9 cellular contexts compared by ENCODE assay signal in the genomic region with DNA sequence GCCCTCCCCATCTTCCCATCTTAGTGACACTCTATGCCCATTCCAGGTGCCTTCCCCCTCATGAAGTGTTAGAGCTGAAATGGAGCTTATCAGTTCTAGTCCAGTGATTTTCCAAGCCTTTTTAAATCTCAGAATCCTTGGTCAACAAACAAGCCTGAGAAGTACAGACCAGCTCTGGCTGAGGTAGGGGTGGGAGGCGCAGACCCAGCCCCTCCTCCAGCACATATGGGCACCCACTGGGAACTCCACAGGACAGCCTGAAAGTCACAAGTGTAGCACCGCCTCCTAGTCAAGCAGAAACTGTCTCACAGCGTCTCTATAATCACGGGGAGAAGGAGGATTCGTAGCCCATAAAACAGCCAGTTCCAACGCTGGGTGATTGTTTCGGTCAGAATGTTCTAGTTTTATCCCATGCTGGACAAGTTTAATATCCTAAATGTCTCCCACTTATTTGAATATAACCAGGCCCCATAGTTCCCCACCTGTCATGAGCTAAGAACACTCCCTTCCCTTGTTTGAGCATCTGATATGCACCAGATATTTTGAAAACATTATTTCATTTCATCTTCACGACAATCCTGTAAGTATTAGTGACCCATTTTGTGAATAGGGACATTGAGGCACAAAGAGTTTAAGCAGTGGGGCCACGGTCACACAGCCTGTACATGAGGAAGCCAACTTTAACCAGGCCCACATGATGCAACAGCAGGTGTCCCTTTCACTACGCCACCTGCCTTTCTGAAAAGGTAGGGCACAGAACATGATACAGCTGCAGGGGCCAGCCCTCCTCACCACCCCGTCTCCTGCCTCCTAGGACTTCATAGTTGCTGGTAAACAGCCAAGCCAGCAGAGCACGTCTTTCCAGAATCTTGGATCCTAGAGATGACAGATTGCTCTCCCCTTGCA. TPM values are rescaled to one million over a fixed set of nuclear protein-coding genes. Genes with fewer than 3 reads are reported as not detected.
DNase-seq lines count a peak whose midpoint lies in the region; ATAC-seq and TF ChIP-seq lines count a peak whose summit lies in the region.
"Had no signal": no experiment of that assay in that cellular context is flagged by ENCODE, and none has a peak within 500 bp of the region (broad histone marks: within the 10 kb centered on the region; RNA-seq: fewer than 3 reads in every experiment).

No MANE protein-coding gene starts in this region.

- peak; percentile 65 for ATAC-seq in activated CD4-positive, alpha-beta T cell treated with anti-CD3 and anti-CD28 coated beads for 36 hours
- peak; percentile 69 for ATAC-seq in HG02642 (IDR thresholded peaks at IDR 0.05; ENCODE audit: poor library complexity, unreplicated experiment)

- no peak overlapping the region for H3K4me3 ChIP-seq in brain microvascular endothelial cell (ENCODE audit: low read depth, low read length)

- H3K27me3 ChIP-seq in brain microvascular endothelial cell (replicated peaks) = no peaks in the 10 kb centered on the region

- peaks cover 53% of the 10 kb centered on the region for H3K4me1 Mint-ChIP-seq in activated CD4-positive, alpha-beta T cell treated with anti-CD3 and anti-CD28 coated beads for 36 hours
- H3K4me1 Mint-ChIP-seq in nephron progenitor cell = peaks cover 53% of the 10 kb centered on the region

- POLR2A ChIA-PET in activated CD4-positive, alpha-beta T cell treated with anti-CD3 and anti-CD28 coated beads for 36 hours (lab: Charles Lee) = interaction anchor here (0.6 kb wide), 1 partner anchor 71 kb away, joined by 6 read pairs; no protein-coding TSS in a partner anchor

- peak; percentile 13 for TF ChIP-seq CTCF in brain microvascular endothelial cell (IDR thresholded peaks at IDR 0.05; ENCODE audit: low read depth, low read length, missing control alignments)
- TF ChIP-seq CTCF in nephron progenitor cell (IDR thresholded peaks at IDR 0.05) = no peak

- H3K9me3 Mint-ChIP-seq in activated CD4-positive, alpha-beta T cell treated with anti-CD3 and anti-CD28 coated beads for 36 hours (ENCODE audit: low read depth) = no peaks in the 10 kb centered on the region
- H3K9me3 Mint-ChIP-seq in nephron progenitor cell = no peaks in the 10 kb centered on the region
- H3K9me3 Mint-ChIP-seq: activated T-cell treated with anti-CD3 and anti-CD28 coated beads, Interleukin-2, amount 50 U/mL, for 4 hours had no signal

- H3K27ac ChIP-seq in brain microvascular endothelial cell = no peak overlapping the region

- in situ Hi-C loops in brain microvascular endothelial cell (cut with HindIII; ENCODE audit: low pct_ligation_motif_present, low sequenced_read_pairs) = no loop called here

- H3K4me3 Mint-ChIP-seq in activated CD4-positive, alpha-beta T cell treated with anti-CD3 and anti-CD28 coated beads for 36 hours = no peak overlapping the region
- peak overlapping the region; percentile 31 for H3K4me3 Mint-ChIP-seq in nephron progenitor cell
- H3K4me3 Mint-ChIP-seq: activated T-cell treated with anti-CD3 and anti-CD28 coated beads, Interleukin-2, amount 50 U/mL, for 4 hours had no signal

- peaks cover 64% of the 10 kb centered on the region for H3K36me3 Mint-ChIP-seq in activated CD4-positive, alpha-beta T cell treated with anti-CD3 and anti-CD28 coated beads for 36 hours (ENCODE audit: low read depth)
- peaks cover 32% of the 10 kb centered on the region for H3K36me3 Mint-ChIP-seq in nephron progenitor cell (ENCODE audit: low read depth)

- H3K36me3 ChIP-seq in brain microvascular endothelial cell (replicated peaks) = peaks cover 11% of the 10 kb centered on the region

- CTCF ChIA-PET in activated CD4-positive, alpha-beta T cell treated with anti-CD3 and anti-CD28 coated beads for 36 hours (lab: Charles Lee) = interaction anchor here (0.6 to 2.3 kb wide), 8 partner anchors 8 to 990 kb away, joined by 3 to 11 read pairs (median 3); a partner anchor contains a TSS

- no peaks in the 10 kb centered on the region for H3K27me3 Mint-ChIP-seq in activated CD4-positive, alpha-beta T cell treated with anti-CD3 and anti-CD28 coated beads for 36 hours
- H3K27me3 Mint-ChIP-seq in nephron progenitor cell (ENCODE audit: low read depth, poor library complexity) = no peaks in the 10 kb centered on the region

- peak overlapping the region; percentile 88 for H3K27ac Mint-ChIP-seq in activated CD4-positive, alpha-beta T cell treated with anti-CD3 and anti-CD28 coated beads for 36 hours
- peak overlapping the region; percentile 95 for H3K27ac Mint-ChIP-seq in nephron progenitor cell

- DNase-seq in activated CD4-positive, alpha-beta T cell treated with anti-CD3 and anti-CD28 coated beads for 36 hours = peak; percentile 57
- no peak for DNase-seq in activated CD4-positive, alpha-beta T cell treated with anti-CD3 and anti-CD28 coated beads, Interleukin-2, amount 50 U/mL, for 1 hour
- DNase-seq in NCI-H2196 (lab: John Stamatoyannopoulos, UW; ENCODE audit: unreplicated experiment) (peak; percentile 55), brain microvascular endothelial cell (no peak), nephron progenitor cell (no peak), AG08396 (ENCODE audit: low spot score) (no peak), GOT3 (lab: John Stamatoyannopoulos, UW) (no peak)
- DNase-seq: activated T-cell treated with anti-CD3 and anti-CD28 coated beads, Interleukin-2, amount 50 U/mL, for 4 hours had no signal

- intact Hi-C loops in activated CD4-positive, alpha-beta T cell treated with anti-CD3 and anti-CD28 coated beads for 36 hours (cut with DNase I, micrococcal nuclease) = loop anchor here (1.0 to 2.0 kb wide), 2 partner anchors 40 to 81 kb away; a partner anchor contains a TSS

RNA-seq across cellular contexts. Expression of a gene that starts 40.1 kb away (rescaled TPM):
- 10 to 100 TPM; 32.7 to 43.8 TPM for total RNA-seq in activated CD4-positive, alpha-beta T cell treated with anti-CD3 and anti-CD28 coated beads for 36 hours

Comparison
In these comparisons a context has a peak if more than half of its experiments do, and no peak if none do; other contexts are left out.
1. DNase-seq: peak in activated CD4-positive, alpha-beta T cell treated with anti-CD3 and anti-CD28 coated beads for 36 hours (single experiment) and NCI-H2196 (single experiment); none in activated CD4-positive, alpha-beta T cell treated with anti-CD3 and anti-CD28 coated beads, Interleukin-2, amount 50 U/mL, for 1 hour (single experiment), brain microvascular endothelial cell (single experiment), nephron progenitor cell (single experiment), AG08396 (single experiment) and GOT3 (single experiment).